ENCODE assay signal across 19 cellular contexts in genomic region chr7:129911790-129912189, GRCh38.
"Had no signal": no experiment of that assay in that cellular context is flagged by ENCODE, and none has a peak within 500 bp of the region (broad histone marks: within the 10 kb centered on the region; RNA-seq: fewer than 3 reads in every experiment).

No MANE protein-coding gene starts in this region.

- H3K9me3 ChIP-seq: lower lobe of right lung, tibial nerve had no signal

- H3K27ac ChIP-seq: epithelial cell of prostate, hepatocyte, lower lobe of right lung, tibial nerve had no signal

- DNase-seq: activated CD4-positive, alpha-beta memory T cell treated with anti-CD3 and anti-CD28 coated beads for 36 hours; activated CD4-positive, alpha-beta T cell treated with anti-CD3 and anti-CD28 coated beads for 36 hours; activated naive CD4-positive, alpha-beta T cell treated with anti-CD3 and anti-CD28 coated beads for 36 hours; activated T-cell treated with anti-CD3 and anti-CD28 coated beads for 4 hours; effector memory CD8-positive, alpha-beta T cell; left colon; lower lobe of right lung; occipital lobe; SW 1271 had no signal

- H3K27ac Mint-ChIP-seq: activated CD4-positive, alpha-beta memory T cell treated with anti-CD3 and anti-CD28 coated beads for 36 hours; activated naive CD4-positive, alpha-beta T cell treated with anti-CD3 and anti-CD28 coated beads for 36 hours; dendritic cell treated with granulocyte-macrophage colony-stimulating factor and Interleukin-4, amounts not matched to agents 40 ng/mL and 50 ng/mL, for 4 days; effector memory CD8-positive, alpha-beta T cell; stimulated activated naive CD8-positive, alpha-beta T cell treated with anti-CD3 and anti-CD28 coated beads, Interleukin-15, Interleukin-2, amounts not matched to agents 100 ng/mL and 50 ng/mL, for 24 hours; T-helper 2 cell treated with Interferon-gamma antibody and Interleukin-4, amounts not matched to agents 5 μg/mL and 100 μg/mL, for 36 hours; WTC11 had no signal

- FAIRE-seq: islet of Langerhans, TTC549, urothelium cell line had no signal

- H3K4me3 Mint-ChIP-seq: activated CD4-positive, alpha-beta memory T cell treated with anti-CD3 and anti-CD28 coated beads for 36 hours; activated CD4-positive, alpha-beta T cell treated with anti-CD3 and anti-CD28 coated beads for 36 hours; activated naive CD4-positive, alpha-beta T cell treated with anti-CD3 and anti-CD28 coated beads for 36 hours; dendritic cell treated with granulocyte-macrophage colony-stimulating factor and Interleukin-4, amounts not matched to agents 40 ng/mL and 50 ng/mL, for 4 days; stimulated activated naive CD8-positive, alpha-beta T cell treated with anti-CD3 and anti-CD28 coated beads, Interleukin-15, Interleukin-2, amounts not matched to agents 100 ng/mL and 50 ng/mL, for 24 hours; T-helper 2 cell treated with Interferon-gamma antibody and Interleukin-4, amounts not matched to agents 5 μg/mL and 100 μg/mL, for 36 hours; WTC11 had no signal

- H3K4me3 ChIP-seq: hepatocyte, lower lobe of right lung, tibial nerve had no signal

- H3K9me3 Mint-ChIP-seq: activated CD4-positive, alpha-beta memory T cell treated with anti-CD3 and anti-CD28 coated beads for 36 hours; activated naive CD4-positive, alpha-beta T cell treated with anti-CD3 and anti-CD28 coated beads for 36 hours; dendritic cell treated with granulocyte-macrophage colony-stimulating factor and Interleukin-4, amounts not matched to agents 40 ng/mL and 50 ng/mL, for 4 days; effector memory CD8-positive, alpha-beta T cell; stimulated activated naive CD8-positive, alpha-beta T cell treated with anti-CD3 and anti-CD28 coated beads, Interleukin-15, Interleukin-2, amounts not matched to agents 100 ng/mL and 50 ng/mL, for 24 hours; WTC11 had no signal

- H2AFZ ChIP-seq: hepatocyte had no signal

- H3K27me3 Mint-ChIP-seq: activated CD4-positive, alpha-beta memory T cell treated with anti-CD3 and anti-CD28 coated beads for 36 hours; activated CD4-positive, alpha-beta T cell treated with anti-CD3 and anti-CD28 coated beads for 36 hours; dendritic cell treated with granulocyte-macrophage colony-stimulating factor and Interleukin-4, amounts not matched to agents 40 ng/mL and 50 ng/mL, for 4 days; effector memory CD8-positive, alpha-beta T cell; stimulated activated naive CD8-positive, alpha-beta T cell treated with anti-CD3 and anti-CD28 coated beads, Interleukin-15, Interleukin-2, amounts not matched to agents 100 ng/mL and 50 ng/mL, for 24 hours had no signal

- H3K27me3 ChIP-seq: hepatocyte, tibial nerve had no signal

- ATAC-seq: activated CD4-positive, alpha-beta T cell treated with anti-CD3 and anti-CD28 coated beads for 36 hours; effector memory CD8-positive, alpha-beta T cell; left colon; lower lobe of right lung; WTC11 had no signal

- H3K4me2 ChIP-seq: hepatocyte had no signal
